1 cellular context compared by ENCODE assay signal in the genomic region with DNA sequence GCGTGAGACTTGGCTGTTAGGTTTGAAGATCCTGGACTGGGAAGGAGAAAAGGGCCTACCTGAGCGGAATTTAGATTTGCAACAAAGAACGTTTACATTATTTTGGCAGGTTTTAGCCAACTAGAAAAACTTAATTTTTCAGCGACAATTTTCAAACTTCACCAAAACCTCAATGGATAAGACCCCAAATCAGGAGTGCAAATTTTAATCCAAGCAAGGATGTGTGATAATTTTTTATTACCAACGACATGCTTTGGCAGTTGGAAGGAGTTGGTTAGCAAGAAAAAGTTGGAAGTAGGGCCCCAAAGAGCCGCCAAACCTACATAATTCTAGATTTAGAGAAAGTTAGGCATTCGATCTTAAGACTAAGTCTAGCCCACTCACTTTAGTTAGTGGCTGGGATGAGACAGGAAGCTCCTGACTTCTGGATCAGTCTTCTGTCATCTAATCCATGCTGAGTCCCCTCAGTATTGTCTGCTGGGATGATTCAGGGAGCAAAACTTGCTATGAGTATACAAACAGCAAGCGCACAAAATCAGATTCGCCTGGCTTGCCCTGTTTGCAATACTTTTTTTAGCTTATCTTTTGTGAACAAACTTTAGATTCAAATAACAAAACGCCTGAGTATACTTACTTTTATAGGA.
TF ChIP-seq lines count a peak whose summit lies in the region.

No MANE protein-coding gene starts in this region.

TF ChIP-seq in K562, 482 proteins besides CTCF, POLR2A, EP300 and RAD21 (continued from another document):
- TF ChIP-seq, protein P1, sequence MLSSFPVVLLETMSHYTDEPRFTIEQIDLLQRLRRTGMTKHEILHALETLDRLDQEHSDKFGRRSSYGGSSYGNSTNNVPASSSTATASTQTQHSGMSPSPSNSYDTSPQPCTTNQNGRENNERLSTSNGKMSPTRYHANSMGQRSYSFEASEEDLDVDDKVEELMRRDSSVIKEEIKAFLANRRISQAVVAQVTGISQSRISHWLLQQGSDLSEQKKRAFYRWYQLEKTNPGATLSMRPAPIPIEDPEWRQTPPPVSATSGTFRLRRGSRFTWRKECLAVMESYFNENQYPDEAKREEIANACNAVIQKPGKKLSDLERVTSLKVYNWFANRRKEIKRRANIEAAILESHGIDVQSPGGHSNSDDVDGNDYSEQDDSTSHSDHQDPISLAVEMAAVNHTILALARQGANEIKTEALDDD (IDR thresholded peaks at IDR 0.05) = 0 out of 2 replicates have a peak, but pooled peaks have one; percentile 22
- TF ChIP-seq SIN3A (IDR thresholded peaks at IDR 0.05; ENCODE audit: borderline replicate concordance in 2 of 2, control insufficient read depth in 1 of 2, low read depth in 2 of 2, low read length in 2 of 2) (no peak), ZNF121 (CRISPR knock-in tag; conservative IDR thresholded peaks at IDR 0.05) (no peak)
